Comparison of ENCODE assay signal across 11 cellular contexts in the genomic region with DNA sequence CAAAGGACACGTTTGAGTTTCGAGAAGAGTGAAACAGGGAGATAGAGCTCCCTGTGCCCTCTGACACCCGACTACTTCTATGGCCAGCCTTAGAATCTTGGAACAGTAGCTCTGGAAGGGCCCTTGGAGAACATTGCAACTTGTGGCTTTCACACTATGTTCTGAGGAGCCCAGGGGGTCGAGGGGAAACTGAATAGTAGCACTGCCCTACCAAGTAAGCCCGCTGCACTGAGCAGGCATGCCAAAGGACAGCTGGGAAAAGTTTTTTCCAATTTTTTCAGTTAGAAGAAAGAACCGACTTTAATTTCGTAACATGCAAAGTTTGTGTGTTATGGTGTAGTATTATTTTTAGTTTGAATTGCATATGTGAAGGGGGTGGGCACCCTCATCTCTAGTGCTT. TPM values are rescaled to one million over a fixed set of nuclear protein-coding genes. Genes with fewer than 3 reads are reported as not detected.
DNase-seq lines count a peak whose midpoint lies in the region; ATAC-seq and TF ChIP-seq lines count a peak whose summit lies in the region.
"Had no signal": no experiment of that assay in that cellular context is flagged by ENCODE, and none has a peak within 500 bp of the region (broad histone marks: within the 10 kb centered on the region; RNA-seq: fewer than 3 reads in every experiment).

No MANE protein-coding gene starts in this region.

- H3K9me3 ChIP-seq in heart left ventricle (peaks cover 0 to 4% (median 0%) of the 10 kb centered on the region in 12 donors), right cardiac atrium (ENCODE audit: control insufficient read depth, low read length) (no peaks in the 10 kb centered on the region), upper lobe of left lung (no peaks in the 10 kb centered on the region)

- H3K9me3 Mint-ChIP-seq in activated CD8-positive, alpha-beta T cell treated with anti-CD3 and anti-CD28 coated beads for 36 hours, result peaks cover 6% of the 10 kb centered on the region

- TF ChIP-seq EP300 in upper lobe of left lung (IDR thresholded peaks at IDR 0.05), result no peak

- peaks cover 3 to 90% (median 23%) of the 10 kb centered on the region in 12 donors for H3K4me1 ChIP-seq in heart left ventricle
- peaks cover 8% of the 10 kb centered on the region for H3K4me1 ChIP-seq in right cardiac atrium (ENCODE audit: control insufficient read depth, insufficient read depth, low read length)
- H3K4me1 ChIP-seq in upper lobe of left lung, result peaks cover 22 to 53% (median 32%) of the 10 kb centered on the region in 4 donors

- peaks cover 11% of the 10 kb centered on the region for H3K36me3 Mint-ChIP-seq in activated CD8-positive, alpha-beta T cell treated with anti-CD3 and anti-CD28 coated beads for 36 hours (ENCODE audit: low read depth)

- H3K36me3 ChIP-seq in heart left ventricle (no peaks in the 10 kb centered on the region), upper lobe of left lung (no peaks in the 10 kb centered on the region)
- H3K36me3 ChIP-seq: WERI-Rb-1 had no signal

- no peaks in the 10 kb centered on the region for H3K27me3 Mint-ChIP-seq in activated CD8-positive, alpha-beta T cell treated with anti-CD3 and anti-CD28 coated beads for 36 hours

- H3K4me3 Mint-ChIP-seq in activated CD8-positive, alpha-beta T cell treated with anti-CD3 and anti-CD28 coated beads for 36 hours, result peak overlapping the region; percentile 71
- H3K4me3 Mint-ChIP-seq: memory B cell had no signal

- ATAC-seq in heart left ventricle, result peak in 2 of 4 donors; percentile 4 to 44
- ATAC-seq in Right ventricle myocardium superior (ENCODE audit: poor library complexity), result no peak
- ATAC-seq in activated CD8-positive, alpha-beta T cell treated with anti-CD3 and anti-CD28 coated beads for 36 hours, result no peak
- peak; percentile 31 to 42 for ATAC-seq in right cardiac atrium
- ATAC-seq in upper lobe of left lung (ENCODE audit: low FRiP score in 2 of 2), result peak in 1 of 2 donors; percentile 4
- no peak for ATAC-seq in GM21825 (IDR thresholded peaks at IDR 0.05; ENCODE audit: unreplicated experiment)
- no peak for ATAC-seq in HG03521 (IDR thresholded peaks at IDR 0.05; ENCODE audit: unreplicated experiment)

- TF ChIP-seq POLR2A in heart left ventricle (IDR thresholded peaks at IDR 0.05), result no peak
- no peak for TF ChIP-seq POLR2A in upper lobe of left lung (IDR thresholded peaks at IDR 0.05)

- intact Hi-C loops in heart left ventricle (cut with DNase I), result loop anchor here in 1 of 10 donors (10.0 kb wide), 1 partner anchor 365 kb away; the partner anchor contains the start of gene ANXA6
- intact Hi-C loops in Right ventricle myocardium superior (cut with DNase I), result no loop called here
- intact Hi-C loops in activated CD8-positive, alpha-beta T cell treated with anti-CD3 and anti-CD28 coated beads for 36 hours (cut with micrococcal nuclease), result loop anchor here (10.0 kb wide), 1 partner anchor 225 kb away; no protein-coding TSS in a partner anchor
- intact Hi-C loops in right cardiac atrium (cut with DNase I), result no loop called here

- no peaks in the 10 kb centered on the region for H3K27me3 ChIP-seq in heart left ventricle
- no peaks in the 10 kb centered on the region for H3K27me3 ChIP-seq in right cardiac atrium (ENCODE audit: control insufficient read depth, insufficient read depth)
- H3K27me3 ChIP-seq in upper lobe of left lung, result no peaks in the 10 kb centered on the region

- POLR2A ChIA-PET in activated CD8-positive, alpha-beta T cell treated with anti-CD3 and anti-CD28 coated beads for 36 hours (lab: Charles Lee), result interaction anchor here (0.8 to 3.0 kb wide), 8 partner anchors 8 to 428 kb away, joined by 3 to 13 read pairs (median 4); partner anchors contain the start of genes DCTN4, IRGM, RBM22 and SMIM3

- CTCF ChIA-PET in activated CD8-positive, alpha-beta T cell treated with anti-CD3 and anti-CD28 coated beads for 36 hours (lab: Charles Lee), result interaction anchor here (1.3 to 4.6 kb wide), 7 partner anchors 9 to 337 kb away, joined by 3 to 25 read pairs (median 11); partner anchors contain the start of genes IRGM, RBM22 and SMIM3

- DNase-seq in heart left ventricle (no peak), Right ventricle myocardium superior (no peak), right cardiac atrium (peak in 1 of 3 donors; percentile 37), upper lobe of left lung (no peak), NCI-H774 (lab: John Stamatoyannopoulos, UW) (no peak)
- DNase-seq in activated CD8-positive, alpha-beta T cell treated with anti-CD3 and anti-CD28 coated beads for 36 hours, result no peak
- DNase-seq: NCI-H1105 treated with DMSO at 0.1 percent for 48 hours, WERI-Rb-1 had no signal

- TF ChIP-seq CTCF in heart left ventricle (IDR thresholded peaks at IDR 0.05), result no peak
- TF ChIP-seq CTCF in activated CD8-positive, alpha-beta T cell treated with anti-CD3 and anti-CD28 coated beads for 36 hours (IDR thresholded peaks at IDR 0.05), result no peak
- no peak for TF ChIP-seq CTCF in upper lobe of left lung (IDR thresholded peaks at IDR 0.05)

- peak overlapping the region; percentile 92 for H3K27ac Mint-ChIP-seq in activated CD8-positive, alpha-beta T cell treated with anti-CD3 and anti-CD28 coated beads for 36 hours
- H3K27ac Mint-ChIP-seq: memory B cell had no signal

- peaks cover 62% of the 10 kb centered on the region for H3K4me1 Mint-ChIP-seq in activated CD8-positive, alpha-beta T cell treated with anti-CD3 and anti-CD28 coated beads for 36 hours (ENCODE audit: low read depth)
- H3K4me1 Mint-ChIP-seq: memory B cell had no signal

- 75 to 81% (median 76%) methylated on average over 7 of the region's 7 CpGs for WGBS in heart left ventricle, 4 donors
- 67% methylated on average over 7 of the region's 7 CpGs for WGBS in right cardiac atrium
- 65% methylated on average over 7 of the region's 7 CpGs for WGBS in upper lobe of left lung, 2 donors

- H3K4me3 ChIP-seq in heart left ventricle (peak overlapping the region in 2 of 12 donors; percentile 7 to 8), right cardiac atrium (ENCODE audit: low read length) (no peak overlapping the region), upper lobe of left lung (no peak overlapping the region)

- H3K27ac ChIP-seq in heart left ventricle (peak overlapping the region in 9 of 12 donors; percentile 22 to 84 (median 55)), right cardiac atrium (ENCODE audit: low read length) (peak overlapping the region; percentile 67), upper lobe of left lung (peak overlapping the region in 3 of 4 donors; percentile 38 to 58 (median 50))

RNA-seq across cellular contexts. Expression of gene SMIM3, which starts 10.9 kb away (rescaled TPM):
- 10 to 100 TPM in 7 of 9 donors, 1 to 10 TPM in 2; 7.1 to 27.3 (median 19.1) TPM for total RNA-seq in heart left ventricle
- polyA plus RNA-seq in heart left ventricle, result 10 to 100 TPM; 16.0 to 45.6 TPM
- 15.6 TPM for total RNA-seq in Right ventricle myocardium superior
- total RNA-seq in activated CD8-positive, alpha-beta T cell treated with anti-CD3 and anti-CD28 coated beads for 36 hours, result 1 to 10 TPM; 8.6 to 8.8 TPM
- total RNA-seq in right cardiac atrium, result 10 to 100 TPM; 16.3 to 33.5 (median 19.9) TPM
- 22.9 TPM for polyA plus RNA-seq in right cardiac atrium
- total RNA-seq in upper lobe of left lung, result 10 to 100 TPM; 20.4 to 40.0 (median 21.6) TPM

RNA-seq across cellular contexts. Expression of gene DCTN4, which starts 30.6 kb away (rescaled TPM):
- total RNA-seq in heart left ventricle, result 10 to 100 TPM; 41.6 to 70.6 (median 50.4) TPM
- polyA plus RNA-seq in heart left ventricle, result 10 to 100 TPM; 18.9 to 31.8 TPM
- 45.2 TPM for total RNA-seq in Right ventricle myocardium superior
- 10 to 100 TPM; 30.1 to 35.5 TPM for total RNA-seq in activated CD8-positive, alpha-beta T cell treated with anti-CD3 and anti-CD28 coated beads for 36 hours
- total RNA-seq in right cardiac atrium, result 10 to 100 TPM; 41.8 to 51.6 (median 47.6) TPM
- 22.7 TPM for polyA plus RNA-seq in right cardiac atrium
- total RNA-seq in upper lobe of left lung, result 100 to 1,000 TPM in 1 of 6 donors, 10 to 100 TPM in 5; 37.8 to 111 (median 71.4) TPM

RNA-seq across cellular contexts. Expression of gene IRGM, which starts 56.9 kb away (rescaled TPM):
- not detected for total RNA-seq in heart left ventricle
- polyA plus RNA-seq in heart left ventricle, result under 1 TPM in 1 of 2 donors, not detected in 1; 0.07 TPM
- not detected for total RNA-seq in Right ventricle myocardium superior
- total RNA-seq in activated CD8-positive, alpha-beta T cell treated with anti-CD3 and anti-CD28 coated beads for 36 hours, result 1 to 10 TPM; 1.4 to 2.4 TPM
- not detected for total RNA-seq in right cardiac atrium
- not detected for polyA plus RNA-seq in right cardiac atrium
- total RNA-seq in upper lobe of left lung, result 1 to 10 TPM in 2 of 6 donors, under 1 TPM in 3, not detected in 1; 0.17 to 7.5 (median 0.71) TPM

Comparison
In these comparisons a context has a peak if more than half of its experiments do, and no peak if none do; other contexts are left out.
1. ATAC-seq: peak in right cardiac atrium (2 of 2); none in Right ventricle myocardium superior (single experiment), activated CD8-positive, alpha-beta T cell treated with anti-CD3 and anti-CD28 coated beads for 36 hours (single experiment), GM21825 (single experiment) and HG03521 (single experiment).
2. Peak in every context shown above with its lines, with median percentiles within 50 percentile points of each other: H3K27ac ChIP-seq.